In genomic region chr17:52505601-52506000, GRCh38 we compare ENCODE assay signal across 6 cellular contexts.
"Had no signal": no experiment of that assay in that cellular context is flagged by ENCODE, and none has a peak within 500 bp of the region (broad histone marks: within the 10 kb centered on the region; RNA-seq: fewer than 3 reads in every experiment).

No MANE protein-coding gene starts in this region.

- DNase-seq: H9, HCEC 1CT had no signal

- H3K4me1 Mint-ChIP-seq: H9, IgD-negative memory B cell had no signal

- H3K27me3 Mint-ChIP-seq: IgD-negative memory B cell had no signal

- H3K27ac ChIP-seq: HL-60 had no signal

- H3K27ac Mint-ChIP-seq: GM23338, H9, IgD-negative memory B cell had no signal

- ATAC-seq: GM23338, HepG2 had no signal

- H3K4me3 Mint-ChIP-seq: GM23338, H9, IgD-negative memory B cell had no signal

- H3K9me3 Mint-ChIP-seq: H9 had no signal

- H3K36me3 Mint-ChIP-seq: IgD-negative memory B cell had no signal

- H3K4me3 ChIP-seq: GM23338 had no signal
